In the genomic region with DNA sequence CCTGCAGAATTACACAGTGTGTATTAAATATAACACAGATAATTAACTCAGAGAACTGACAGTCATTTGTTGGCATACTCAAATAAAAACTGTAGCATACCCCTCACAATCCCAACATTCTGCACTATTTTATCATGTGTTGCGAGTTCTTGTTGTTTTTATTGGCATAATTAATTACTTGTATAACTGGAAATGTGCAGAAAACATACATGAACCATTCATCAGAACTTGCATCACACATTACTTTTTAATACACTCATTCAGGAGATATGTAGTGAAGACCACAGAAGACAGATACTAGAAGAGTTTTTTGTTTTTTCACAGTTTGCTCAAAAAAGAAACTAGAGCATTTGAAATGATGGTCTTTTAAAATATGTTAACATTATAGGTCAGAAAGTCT, we compare ENCODE assay signal across 20 cellular contexts.
DNase-seq lines count a peak whose midpoint lies in the region; ATAC-seq, FAIRE-seq and TF ChIP-seq lines count a peak whose summit lies in the region.
"Had no signal": no experiment of that assay in that cellular context is flagged by ENCODE, and none has a peak within 500 bp of the region (broad histone marks: within the 10 kb centered on the region; RNA-seq: fewer than 3 reads in every experiment).

No MANE protein-coding gene starts in this region.

- H3K27me3 Mint-ChIP-seq in astrocyte (ENCODE audit: low read depth, unreplicated experiment): no peaks in the 10 kb centered on the region
- H3K27me3 Mint-ChIP-seq: IgD-negative memory B cell, type B pancreatic cell had no signal

- H3K4me3 ChIP-seq in SK-N-SH (ENCODE audit: low read depth in 2 of 2, low read length in 1 of 2) (no peak overlapping the region), astrocyte (ENCODE audit: insufficient read depth, low read depth, low read length) (no peak overlapping the region), fibroblast of pulmonary artery (replicated peaks; ENCODE audit: low read depth, low read length) (no peak overlapping the region), PC-9 (no peak overlapping the region), testis (no peak overlapping the region)
- H3K4me3 ChIP-seq: heart right ventricle had no signal

- no peaks in the 10 kb centered on the region for H3F3A ChIP-seq in SK-N-SH (replicated peaks; ENCODE audit: insufficient read depth)
- no peaks in the 10 kb centered on the region for H3F3A ChIP-seq in PC-9 (ENCODE audit: insufficient read depth, low read depth)

- H3K27me3 ChIP-seq in SK-N-SH (ENCODE audit: insufficient read depth) (no peaks in the 10 kb centered on the region), astrocyte (ENCODE audit: insufficient read depth, low read length) (no peaks in the 10 kb centered on the region), PC-9 (ENCODE audit: insufficient read depth, low read depth) (no peaks in the 10 kb centered on the region), testis (no peaks in the 10 kb centered on the region)
- H3K27me3 ChIP-seq: heart right ventricle had no signal

- TF ChIP-seq RAD21 in SK-N-SH (IDR thresholded peaks at IDR 0.05; ENCODE audit: low read length): no peak

- POLR2A ChIA-PET in SK-N-SH (lab: Yijun Ruan, JAX): no interaction called here
- POLR2A ChIA-PET in PC-9 (lab: Charles Lee; ENCODE audit: unreplicated experiment): no interaction called here

- no peak for TF ChIP-seq EP300 in SK-N-SH (IDR thresholded peaks at IDR 0.05; ENCODE audit: borderline replicate concordance in 1 of 2, low read depth in 1 of 2, low read length in 1 of 2)

- H3K4me1 Mint-ChIP-seq in astrocyte (ENCODE audit: low read depth, unreplicated experiment): peaks cover 2% of the 10 kb centered on the region
- H3K4me1 Mint-ChIP-seq: IgD-negative memory B cell had no signal

- ATAC-seq in SK-N-SH treated with all-trans-retinoic acid at 6 μM for 48 hours: no peak
- no peak for ATAC-seq in HG03135 (IDR thresholded peaks at IDR 0.05; ENCODE audit: unreplicated experiment)
- ATAC-seq: heart right ventricle, left ventricle myocardium superior, Right ventricle myocardium inferior had no signal

- H3K36me3 ChIP-seq in SK-N-SH (replicated peaks in 1 of 2; ENCODE audit: control insufficient read depth in 1 of 2, insufficient read depth in 2 of 2, low read length in 1 of 2) (no peaks in the 10 kb centered on the region), astrocyte (ENCODE audit: insufficient read depth, low read length) (no peaks in the 10 kb centered on the region), PC-9 (ENCODE audit: low read depth) (no peaks in the 10 kb centered on the region), testis (ENCODE audit: low read depth, missing control alignments) (no peaks in the 10 kb centered on the region)
- H3K36me3 ChIP-seq: heart right ventricle had no signal

- no peak overlapping the region for H3K4me3 Mint-ChIP-seq in astrocyte (ENCODE audit: unreplicated experiment)
- H3K4me3 Mint-ChIP-seq: IgD-negative memory B cell, type B pancreatic cell had no signal

- no peaks in the 10 kb centered on the region; a peak in 1 of 4 replicates for H3K4me1 ChIP-seq in SK-N-SH (ENCODE audit: control insufficient read depth in 1 of 2, insufficient read depth in 2 of 2, low read depth in 1 of 2, low read length in 1 of 2)
- H3K4me1 ChIP-seq in astrocyte (ENCODE audit: insufficient read depth, low read length): no peaks in the 10 kb centered on the region
- H3K4me1 ChIP-seq in PC-9 (replicated peaks; ENCODE audit: insufficient read depth): no peaks in the 10 kb centered on the region
- no peaks in the 10 kb centered on the region for H3K4me1 ChIP-seq in testis
- H3K4me1 ChIP-seq: heart right ventricle had no signal

- H3K27ac ChIP-seq in SK-N-SH (ENCODE audit: low read depth in 2 of 2, low read length in 1 of 2) (no peak overlapping the region), astrocyte (ENCODE audit: low read depth, low read length) (no peak overlapping the region), PC-9 (no peak overlapping the region), testis (no peak overlapping the region)
- H3K27ac ChIP-seq: 22Rv1, heart right ventricle had no signal

- intact Hi-C loops in PC-9 (cut with micrococcal nuclease; ENCODE audit: unreplicated experiment): no loop called here
- intact Hi-C loops in testis (cut with DNase I; ENCODE audit: low total_unique reads): no loop called here

- CTCF ChIA-PET in SK-N-SH (lab: Yijun Ruan, JAX): no interaction called here
- CTCF ChIA-PET in PC-9 (lab: Charles Lee): no interaction called here

- TF ChIP-seq POLR2A in testis (IDR thresholded peaks at IDR 0.05): no peak

- H3K9me3 ChIP-seq in SK-N-SH: no peaks in the 10 kb centered on the region
- no peaks in the 10 kb centered on the region for H3K9me3 ChIP-seq in astrocyte (ENCODE audit: insufficient read depth, low read depth, low read length)
- H3K9me3 ChIP-seq in PC-9 (ENCODE audit: insufficient read depth, low read depth): no peaks in the 10 kb centered on the region
- no peaks in the 10 kb centered on the region for H3K9me3 ChIP-seq in testis
- H3K9me3 ChIP-seq: heart right ventricle had no signal

- H3K9me3 Mint-ChIP-seq in astrocyte (ENCODE audit: unreplicated experiment): peaks cover 2% of the 10 kb centered on the region
- H3K9me3 Mint-ChIP-seq: IgD-negative memory B cell, type B pancreatic cell had no signal

- H3K4me2 ChIP-seq in SK-N-SH (no peak overlapping the region), astrocyte (ENCODE audit: low read length) (peak overlapping the region; percentile 15), PC-9 (no peak overlapping the region)

- no peak overlapping the region for H3K27ac Mint-ChIP-seq in astrocyte (ENCODE audit: unreplicated experiment)
- H3K27ac Mint-ChIP-seq: IgD-negative memory B cell, type B pancreatic cell had no signal

- TF ChIP-seq CTCF in SK-N-SH (IDR thresholded peaks at IDR 0.05) (no peak), astrocyte (IDR thresholded peaks at IDR 0.05; ENCODE audit: insufficient read depth, low read depth, low read length) (no peak), fibroblast of pulmonary artery (IDR thresholded peaks at IDR 0.05; ENCODE audit: low read length, missing control alignments) (no peak), PC-9 (conservative IDR thresholded peaks at IDR 0.05) (no peak), testis (IDR thresholded peaks at IDR 0.05) (no peak)

- peak; percentile 71 for FAIRE-seq in astrocyte (lab: Jason Lieb, UNC)

- BruUV-seq in PC-9 (replicated peaks; lab: Mats Ljungman, UMichigan): no TSS peak

- DNase-seq in SK-N-SH: no peak
- DNase-seq in astrocyte (ENCODE audit: low read depth): peak; percentile 95
- DNase-seq in fibroblast of pulmonary artery (ENCODE audit: low read depth): peak; percentile 58
- no peak for DNase-seq in PC-9
- no peak for DNase-seq in testis
- no peak for DNase-seq in activated CD8-positive, alpha-beta memory T cell treated with anti-CD3 and anti-CD28 coated beads for 24 hours
- DNase-seq: activated CD4-positive, alpha-beta T cell treated with anti-CD3 and anti-CD28 coated beads for 48 hours; C1 segment of cervical spinal cord; central memory CD4-positive, alpha-beta T cell; erythroblast; heart right ventricle; left ventricle myocardium superior; stimulated activated CD4-positive, alpha-beta T cell treated with anti-CD3 and anti-CD28 coated beads, Interleukin-12 subunit alpha, Interleukin-12 subunit beta, amount 100 ng/mL, for 4 hours; T-helper 1 cell had no signal

- H2AFZ ChIP-seq in SK-N-SH (ENCODE audit: low read depth) (no peak overlapping the region), astrocyte (ENCODE audit: low read depth, low read length) (no peak overlapping the region), PC-9 (no peak overlapping the region)

- no peaks in the 10 kb centered on the region for H4K20me1 ChIP-seq in SK-N-SH (ENCODE audit: insufficient read depth)
- H4K20me1 ChIP-seq in astrocyte (ENCODE audit: insufficient read depth, low read length): no peaks in the 10 kb centered on the region
- no peaks in the 10 kb centered on the region for H4K20me1 ChIP-seq in PC-9 (ENCODE audit: insufficient read depth)

- H3K9ac ChIP-seq in SK-N-SH (no peak overlapping the region), astrocyte (ENCODE audit: low read length) (no peak overlapping the region)

- 73% methylated on average over 1 of the region's 1 CpG for WGBS in SK-N-SH (ENCODE audit: low lambda C conversion rate)
- 76 to 85% methylated on average over 1 of the region's 1 CpG for WGBS in testis, 2 donors

- H3K79me2 ChIP-seq in SK-N-SH (ENCODE audit: insufficient read depth) (no peaks in the 10 kb centered on the region), astrocyte (ENCODE audit: insufficient read depth, low read length) (no peaks in the 10 kb centered on the region), PC-9 (ENCODE audit: low read depth) (no peaks in the 10 kb centered on the region)

- H3K9me2 ChIP-seq in SK-N-SH (no peaks in the 10 kb centered on the region), PC-9 (ENCODE audit: insufficient read depth) (no peaks in the 10 kb centered on the region)

- H3K36me3 Mint-ChIP-seq in astrocyte (ENCODE audit: low read depth, unreplicated experiment): no peaks in the 10 kb centered on the region
- H3K36me3 Mint-ChIP-seq: IgD-negative memory B cell, type B pancreatic cell had no signal

TF ChIP-seq in SK-N-SH, 30 proteins besides CTCF, POLR2A, EP300 and RAD21 (continues in another document):
- TF ChIP-seq RCOR1 (IDR thresholded peaks at IDR 0.05; ENCODE audit: low read length) (no peak), NFIC (IDR thresholded peaks at IDR 0.05; ENCODE audit: borderline replicate concordance) (no peak), MEF2A (IDR thresholded peaks at IDR 0.05; ENCODE audit: borderline replicate concordance, low read depth) (no peak), SMC3 (IDR thresholded peaks at IDR 0.05; ENCODE audit: low read depth, low read length) (no peak), TCF12 (IDR thresholded peaks at IDR 0.05) (0 out of 2 replicates have a peak, but pooled peaks have one; percentile 11), EZH2phosphoT487 (IDR thresholded peaks at IDR 0.05; ENCODE audit: borderline replicate concordance, low read depth) (no peak)

TF ChIP-seq in SK-N-SH treated with all-trans-retinoic acid at 6 μM for 48 hours, 23 proteins besides CTCF, POLR2A, EP300 and RAD21:
- TF ChIP-seq ESRRG (CRISPR knock-in tag; IDR thresholded peaks at IDR 0.05) (no peak), ZFP3 (CRISPR knock-in tag; IDR thresholded peaks at IDR 0.05) (no peak), ARNTL (CRISPR knock-in tag; IDR thresholded peaks at IDR 0.05; ENCODE audit: borderline replicate concordance, low read depth) (no peak)
TF ChIP-seq in SK-N-SH treated with all-trans-retinoic acid at 6 μM for 48 hours: peak in this region for 0.

Comparison
In these comparisons a context has a peak if more than half of its experiments do, and no peak if none do; other contexts are left out.
1. DNase-seq: peak in astrocyte (single experiment) and fibroblast of pulmonary artery (single experiment); none in SK-N-SH (single experiment), PC-9 (0 of 2), testis (single experiment) and activated CD8-positive, alpha-beta memory T cell treated with anti-CD3 and anti-CD28 coated beads for 24 hours (single experiment).